In genomic region chr22:32538516-32538915, GRCh38 we compare ENCODE assay signal across 15 cellular contexts.
DNase-seq lines count a peak whose midpoint lies in the region; ATAC-seq and TF ChIP-seq lines count a peak whose summit lies in the region.
"Had no signal": no experiment of that assay in that cellular context is flagged by ENCODE, and none has a peak within 500 bp of the region (broad histone marks: within the 10 kb centered on the region; RNA-seq: fewer than 3 reads in every experiment).

No MANE protein-coding gene starts in this region.

- BruUV-seq in PC-9 (replicated peaks; lab: Mats Ljungman, UMichigan) = no TSS peak

- in situ Hi-C loops in gastrocnemius medialis (cut with MboI; ENCODE audit: low sequenced_read_pairs in 4 of 4) = loop anchor here in 1 of 4 donors (25.0 kb wide), 1 partner anchor 249 kb away; no protein-coding TSS in a partner anchor

- no peak for DNase-seq in PC-9
- no peak for DNase-seq in lower lobe of right lung
- no peak for DNase-seq in gastrocnemius medialis
- no peak for DNase-seq in upper lobe of right lung
- DNase-seq in omental fat pad (ENCODE audit: low spot score) = no peak
- DNase-seq: BE2C; CD4-positive, alpha-beta memory T cell; COR-L47; DND-41; GDM1 had no signal

- ATAC-seq in lower lobe of right lung (no peak), gastrocnemius medialis (no peak), upper lobe of right lung (no peak), HG03159 (IDR thresholded peaks at IDR 0.05; ENCODE audit: unreplicated experiment) (no peak), GM19455 (IDR thresholded peaks at IDR 0.05; ENCODE audit: unreplicated experiment) (no peak), omental fat pad (ENCODE audit: low FRiP score) (no peak)
- ATAC-seq: A549, HCT116 had no signal

- H3F3A ChIP-seq in PC-9 (ENCODE audit: insufficient read depth, low read depth) = peaks cover 28% of the 10 kb centered on the region

- no peaks in the 10 kb centered on the region for H3K36me3 ChIP-seq in PC-9 (ENCODE audit: low read depth)
- no peaks in the 10 kb centered on the region for H3K36me3 ChIP-seq in lower lobe of right lung
- H3K36me3 ChIP-seq in gastrocnemius medialis = no peaks in the 10 kb centered on the region
- H3K36me3 ChIP-seq in upper lobe of right lung = no peaks in the 10 kb centered on the region
- H3K36me3 ChIP-seq: BE2C had no signal

- intact Hi-C loops in PC-9 (cut with micrococcal nuclease; ENCODE audit: unreplicated experiment) (loop anchor here (2.0 kb wide), 1 partner anchor 20 kb away; no protein-coding TSS in a partner anchor), lower lobe of right lung (cut with DNase I) (no loop called here), gastrocnemius medialis (cut with DNase I; ENCODE audit: low total_unique reads) (no loop called here), upper lobe of right lung (cut with DNase I) (no loop called here)

- H3K79me2 ChIP-seq in PC-9 (ENCODE audit: low read depth) = no peaks in the 10 kb centered on the region

- no peak overlapping the region for H3K4me3 ChIP-seq in PC-9
- no peak overlapping the region for H3K4me3 ChIP-seq in lower lobe of right lung
- no peak overlapping the region for H3K4me3 ChIP-seq in gastrocnemius medialis
- no peak overlapping the region for H3K4me3 ChIP-seq in upper lobe of right lung
- H3K4me3 ChIP-seq: A549 had no signal

- no peak overlapping the region for H2AFZ ChIP-seq in PC-9

- no peak for TF ChIP-seq CTCF in PC-9 (conservative IDR thresholded peaks at IDR 0.05)
- no peak for TF ChIP-seq CTCF in lower lobe of right lung (IDR thresholded peaks at IDR 0.05)
- no peak for TF ChIP-seq CTCF in gastrocnemius medialis (IDR thresholded peaks at IDR 0.05 in 4 of 5, conservative IDR thresholded peaks at IDR 0.05 in 1 of 5)
- TF ChIP-seq CTCF in upper lobe of right lung (IDR thresholded peaks at IDR 0.05) = no peak
- no peak for TF ChIP-seq CTCF in omental fat pad (IDR thresholded peaks at IDR 0.05)

- H3K9me3 ChIP-seq in PC-9 (ENCODE audit: insufficient read depth, low read depth) = no peaks in the 10 kb centered on the region
- H3K9me3 ChIP-seq in lower lobe of right lung = no peaks in the 10 kb centered on the region
- no peaks in the 10 kb centered on the region for H3K9me3 ChIP-seq in gastrocnemius medialis
- no peaks in the 10 kb centered on the region for H3K9me3 ChIP-seq in upper lobe of right lung
- H3K9me3 ChIP-seq: A549, BE2C had no signal

- H3K4me2 ChIP-seq in PC-9 = no peak overlapping the region; the same call in 1 of the 2 replicates
- H3K4me2 ChIP-seq: A549 had no signal

- POLR2A ChIA-PET in PC-9 (lab: Charles Lee; ENCODE audit: unreplicated experiment) = no interaction called here

- H3K27ac ChIP-seq in PC-9 (peak overlapping the region; percentile 74), lower lobe of right lung (peak overlapping the region; percentile 39), gastrocnemius medialis (peak overlapping the region; percentile 27 to 67 (median 40)), upper lobe of right lung (peak overlapping the region; percentile 42)
- H3K27ac ChIP-seq: A549, C4-2B had no signal

- no peaks in the 10 kb centered on the region for H3K9me2 ChIP-seq in PC-9 (ENCODE audit: insufficient read depth)

- no peaks in the 10 kb centered on the region for H4K20me1 ChIP-seq in PC-9 (ENCODE audit: insufficient read depth)

- H3K4me1 ChIP-seq in PC-9 (replicated peaks; ENCODE audit: insufficient read depth) (peaks cover 29% of the 10 kb centered on the region), lower lobe of right lung (peaks cover 34% of the 10 kb centered on the region), gastrocnemius medialis (peaks cover 10 to 15% of the 10 kb centered on the region in 2 donors), upper lobe of right lung (peaks cover 34% of the 10 kb centered on the region)
- H3K4me1 ChIP-seq: BE2C had no signal

- TF ChIP-seq POLR2A in gastrocnemius medialis (IDR thresholded peaks at IDR 0.05) = no peak

- CTCF ChIA-PET in PC-9 (lab: Charles Lee) = no interaction called here

- H3K27me3 ChIP-seq in PC-9 (ENCODE audit: insufficient read depth, low read depth) (no peaks in the 10 kb centered on the region), lower lobe of right lung (ENCODE audit: low read depth) (no peaks in the 10 kb centered on the region), gastrocnemius medialis (no peaks in the 10 kb centered on the region), upper lobe of right lung (no peaks in the 10 kb centered on the region)
- H3K27me3 ChIP-seq: BE2C had no signal
